In the genomic region with DNA sequence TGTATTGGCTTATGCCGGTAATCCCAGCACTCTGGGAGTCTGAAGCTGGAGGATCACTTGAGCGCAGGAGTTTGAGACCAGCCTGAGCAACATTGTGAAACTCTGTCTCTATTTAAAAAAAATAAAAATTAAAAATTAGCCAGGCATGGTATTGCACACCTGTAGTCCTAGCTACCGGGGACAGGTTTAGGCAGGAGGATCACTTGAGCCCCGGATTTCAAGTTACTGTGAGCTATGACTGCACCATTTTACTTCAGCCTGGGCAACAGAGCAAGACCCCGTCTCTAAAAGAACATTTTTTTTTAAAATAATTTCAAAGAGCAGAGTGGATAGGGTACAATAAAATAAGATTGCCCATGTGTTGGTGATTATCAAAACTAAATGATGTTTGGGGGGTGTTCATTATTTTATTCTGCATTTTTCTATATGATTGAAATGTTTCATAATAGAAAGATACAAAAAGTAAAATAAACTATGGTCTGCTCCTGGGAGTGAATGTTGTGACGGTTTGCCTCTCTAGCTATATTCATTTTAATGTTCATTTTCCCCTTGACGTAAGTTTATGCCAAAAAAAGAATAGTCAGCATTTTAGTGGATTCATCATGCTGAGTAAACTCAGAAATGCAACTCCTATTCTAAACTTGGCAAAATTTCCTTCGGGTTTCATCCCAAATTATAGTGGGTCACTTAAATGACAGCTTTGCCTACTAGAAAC, we compare ENCODE assay signal across 1 cellular context.
A peak's percentile ranks its signal among the peaks of the same experiment; 100 is the strongest.
TF ChIP-seq lines count a peak whose summit lies in the region.

No MANE protein-coding gene starts in this region.

TF ChIP-seq in H1, 55 proteins besides CTCF, POLR2A, EP300 and RAD21:
- TF ChIP-seq KDM1A (IDR thresholded peaks at IDR 0.05; ENCODE audit: borderline replicate concordance, low read length): no peak
- TF ChIP-seq YY1 (IDR thresholded peaks at IDR 0.05; ENCODE audit: low read depth, low read length): 0 out of 2 replicates have a peak, but pooled peaks have one; percentile 8
- TF ChIP-seq, protein P1, sequence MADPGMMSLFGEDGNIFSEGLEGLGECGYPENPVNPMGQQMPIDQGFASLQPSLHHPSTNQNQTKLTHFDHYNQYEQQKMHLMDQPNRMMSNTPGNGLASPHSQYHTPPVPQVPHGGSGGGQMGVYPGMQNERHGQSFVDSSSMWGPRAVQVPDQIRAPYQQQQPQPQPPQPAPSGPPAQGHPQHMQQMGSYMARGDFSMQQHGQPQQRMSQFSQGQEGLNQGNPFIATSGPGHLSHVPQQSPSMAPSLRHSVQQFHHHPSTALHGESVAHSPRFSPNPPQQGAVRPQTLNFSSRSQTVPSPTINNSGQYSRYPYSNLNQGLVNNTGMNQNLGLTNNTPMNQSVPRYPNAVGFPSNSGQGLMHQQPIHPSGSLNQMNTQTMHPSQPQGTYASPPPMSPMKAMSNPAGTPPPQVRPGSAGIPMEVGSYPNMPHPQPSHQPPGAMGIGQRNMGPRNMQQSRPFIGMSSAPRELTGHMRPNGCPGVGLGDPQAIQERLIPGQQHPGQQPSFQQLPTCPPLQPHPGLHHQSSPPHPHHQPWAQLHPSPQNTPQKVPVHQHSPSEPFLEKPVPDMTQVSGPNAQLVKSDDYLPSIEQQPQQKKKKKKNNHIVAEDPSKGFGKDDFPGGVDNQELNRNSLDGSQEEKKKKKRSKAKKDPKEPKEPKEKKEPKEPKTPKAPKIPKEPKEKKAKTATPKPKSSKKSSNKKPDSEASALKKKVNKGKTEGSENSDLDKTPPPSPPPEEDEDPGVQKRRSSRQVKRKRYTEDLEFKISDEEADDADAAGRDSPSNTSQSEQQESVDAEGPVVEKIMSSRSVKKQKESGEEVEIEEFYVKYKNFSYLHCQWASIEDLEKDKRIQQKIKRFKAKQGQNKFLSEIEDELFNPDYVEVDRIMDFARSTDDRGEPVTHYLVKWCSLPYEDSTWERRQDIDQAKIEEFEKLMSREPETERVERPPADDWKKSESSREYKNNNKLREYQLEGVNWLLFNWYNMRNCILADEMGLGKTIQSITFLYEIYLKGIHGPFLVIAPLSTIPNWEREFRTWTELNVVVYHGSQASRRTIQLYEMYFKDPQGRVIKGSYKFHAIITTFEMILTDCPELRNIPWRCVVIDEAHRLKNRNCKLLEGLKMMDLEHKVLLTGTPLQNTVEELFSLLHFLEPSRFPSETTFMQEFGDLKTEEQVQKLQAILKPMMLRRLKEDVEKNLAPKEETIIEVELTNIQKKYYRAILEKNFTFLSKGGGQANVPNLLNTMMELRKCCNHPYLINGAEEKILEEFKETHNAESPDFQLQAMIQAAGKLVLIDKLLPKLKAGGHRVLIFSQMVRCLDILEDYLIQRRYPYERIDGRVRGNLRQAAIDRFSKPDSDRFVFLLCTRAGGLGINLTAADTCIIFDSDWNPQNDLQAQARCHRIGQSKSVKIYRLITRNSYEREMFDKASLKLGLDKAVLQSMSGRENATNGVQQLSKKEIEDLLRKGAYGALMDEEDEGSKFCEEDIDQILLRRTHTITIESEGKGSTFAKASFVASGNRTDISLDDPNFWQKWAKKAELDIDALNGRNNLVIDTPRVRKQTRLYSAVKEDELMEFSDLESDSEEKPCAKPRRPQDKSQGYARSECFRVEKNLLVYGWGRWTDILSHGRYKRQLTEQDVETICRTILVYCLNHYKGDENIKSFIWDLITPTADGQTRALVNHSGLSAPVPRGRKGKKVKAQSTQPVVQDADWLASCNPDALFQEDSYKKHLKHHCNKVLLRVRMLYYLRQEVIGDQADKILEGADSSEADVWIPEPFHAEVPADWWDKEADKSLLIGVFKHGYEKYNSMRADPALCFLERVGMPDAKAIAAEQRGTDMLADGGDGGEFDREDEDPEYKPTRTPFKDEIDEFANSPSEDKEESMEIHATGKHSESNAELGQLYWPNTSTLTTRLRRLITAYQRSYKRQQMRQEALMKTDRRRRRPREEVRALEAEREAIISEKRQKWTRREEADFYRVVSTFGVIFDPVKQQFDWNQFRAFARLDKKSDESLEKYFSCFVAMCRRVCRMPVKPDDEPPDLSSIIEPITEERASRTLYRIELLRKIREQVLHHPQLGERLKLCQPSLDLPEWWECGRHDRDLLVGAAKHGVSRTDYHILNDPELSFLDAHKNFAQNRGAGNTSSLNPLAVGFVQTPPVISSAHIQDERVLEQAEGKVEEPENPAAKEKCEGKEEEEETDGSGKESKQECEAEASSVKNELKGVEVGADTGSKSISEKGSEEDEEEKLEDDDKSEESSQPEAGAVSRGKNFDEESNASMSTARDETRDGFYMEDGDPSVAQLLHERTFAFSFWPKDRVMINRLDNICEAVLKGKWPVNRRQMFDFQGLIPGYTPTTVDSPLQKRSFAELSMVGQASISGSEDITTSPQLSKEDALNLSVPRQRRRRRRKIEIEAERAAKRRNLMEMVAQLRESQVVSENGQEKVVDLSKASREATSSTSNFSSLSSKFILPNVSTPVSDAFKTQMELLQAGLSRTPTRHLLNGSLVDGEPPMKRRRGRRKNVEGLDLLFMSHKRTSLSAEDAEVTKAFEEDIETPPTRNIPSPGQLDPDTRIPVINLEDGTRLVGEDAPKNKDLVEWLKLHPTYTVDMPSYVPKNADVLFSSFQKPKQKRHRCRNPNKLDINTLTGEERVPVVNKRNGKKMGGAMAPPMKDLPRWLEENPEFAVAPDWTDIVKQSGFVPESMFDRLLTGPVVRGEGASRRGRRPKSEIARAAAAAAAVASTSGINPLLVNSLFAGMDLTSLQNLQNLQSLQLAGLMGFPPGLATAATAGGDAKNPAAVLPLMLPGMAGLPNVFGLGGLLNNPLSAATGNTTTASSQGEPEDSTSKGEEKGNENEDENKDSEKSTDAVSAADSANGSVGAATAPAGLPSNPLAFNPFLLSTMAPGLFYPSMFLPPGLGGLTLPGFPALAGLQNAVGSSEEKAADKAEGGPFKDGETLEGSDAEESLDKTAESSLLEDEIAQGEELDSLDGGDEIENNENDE (IDR thresholded peaks at IDR 0.05; ENCODE audit: insufficient replicate concordance, low read length): no peak
- no peak for TF ChIP-seq FOSL1 (IDR thresholded peaks at IDR 0.05; ENCODE audit: insufficient read depth, low read depth, low read length)
- TF ChIP-seq GTF2F1 (IDR thresholded peaks at IDR 0.05; ENCODE audit: borderline replicate concordance, low read depth, low read length): no peak
- TF ChIP-seq SRF (IDR thresholded peaks at IDR 0.05; ENCODE audit: low read depth, low read length): no peak
- peak; percentile 71; the same call in 1 of the 2 replicates for TF ChIP-seq MAFK (IDR thresholded peaks at IDR 0.05; ENCODE audit: low read depth, low read length)
- no peak for TF ChIP-seq NANOG (IDR thresholded peaks at IDR 0.05; ENCODE audit: insufficient read depth, low read depth, low read length, poor library complexity, severe bottlenecking)
- TF ChIP-seq KDM5A (IDR thresholded peaks at IDR 0.05; ENCODE audit: low read length): no peak
- TF ChIP-seq CHD2 (IDR thresholded peaks at IDR 0.05; ENCODE audit: low read length): no peak
- no peak for TF ChIP-seq TAF7 (optimal IDR thresholded peaks at IDR 0.05; ENCODE audit: borderline replicate concordance, low read depth, low read length)
- TF ChIP-seq ATF2 (IDR thresholded peaks at IDR 0.05; ENCODE audit: low read length): no peak
- TF ChIP-seq JUND (IDR thresholded peaks at IDR 0.05; ENCODE audit: low read length): no peak
